Comparison of ENCODE assay signal across 33 cellular contexts in the genomic region with DNA sequence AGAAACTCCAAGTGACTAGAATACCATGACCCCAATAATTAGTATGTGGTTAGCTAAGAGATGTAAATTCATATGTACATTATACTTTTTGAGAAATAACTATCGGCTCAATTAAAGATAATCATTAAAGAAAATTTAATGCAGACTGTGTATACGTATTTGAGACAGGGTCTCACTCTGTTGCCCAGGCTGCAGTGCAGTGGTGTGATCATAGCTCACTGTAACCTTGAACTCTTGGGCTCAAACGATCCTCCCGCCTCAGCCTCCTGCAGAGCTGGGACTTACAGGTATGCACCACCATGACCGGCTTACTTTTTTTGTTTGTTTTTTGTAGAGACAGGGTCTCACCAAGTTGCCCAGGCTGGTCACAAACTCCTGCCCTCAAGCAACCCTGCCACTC. TPM values are rescaled to one million over a fixed set of nuclear protein-coding genes. Genes with fewer than 3 reads are reported as not detected.
"Had no signal": no experiment of that assay in that cellular context is flagged by ENCODE, and none has a peak within 500 bp of the region (broad histone marks: within the 10 kb centered on the region; RNA-seq: fewer than 3 reads in every experiment).

No MANE protein-coding gene starts in this region.

- H3K4me3 Mint-ChIP-seq: natural killer cell; nephron; neural progenitor cell; stimulated activated memory B cell treated with anti-CD40 and anti-IgM and Interleukin-4, amounts not matched to agents 10 μg/mL and 1 μg/mL and 100 μg/mL, for 72 hours; stimulated activated naive CD8-positive, alpha-beta T cell treated with anti-CD3 and anti-CD28 coated beads, Interleukin-15, amount 100 ng/mL, for 72 hours; type B pancreatic cell had no signal

- H3K36me3 Mint-ChIP-seq: natural killer cell; neural progenitor cell; stimulated activated memory B cell treated with anti-CD40 and anti-IgM and Interleukin-4, amounts not matched to agents 10 μg/mL and 1 μg/mL and 100 μg/mL, for 72 hours had no signal

- H3K27ac Mint-ChIP-seq: natural killer cell; nephron; neural progenitor cell; progenitor cell of endocrine pancreas; stimulated activated memory B cell treated with anti-CD40 and anti-IgM and Interleukin-4, amounts not matched to agents 10 μg/mL and 1 μg/mL and 100 μg/mL, for 72 hours; stimulated activated naive CD8-positive, alpha-beta T cell treated with anti-CD3 and anti-CD28 coated beads, Interleukin-15, amount 100 ng/mL, for 72 hours had no signal

- H3K27ac ChIP-seq: neural progenitor cell, ovary, parathyroid adenoma, psoas muscle, spleen, suprapubic skin, testis, tibial artery, transverse colon, upper lobe of right lung, uterus had no signal

- H3K9me3 ChIP-seq: ovary, psoas muscle, suprapubic skin, testis, transverse colon, uterus had no signal

- H3K4me1 Mint-ChIP-seq: natural killer cell, nephron, neural progenitor cell had no signal

- H2AFZ ChIP-seq: parathyroid adenoma had no signal

- H3K4me1 ChIP-seq: neural progenitor cell, parathyroid adenoma, psoas muscle, spleen, testis, tibial artery, upper lobe of right lung, uterus had no signal

- DNase-seq: natural killer cell; occipital lobe; ovary; posterior cingulate gyrus; psoas muscle; right cardiac atrium; spleen; stimulated activated CD4-positive, alpha-beta T cell treated with anti-CD3 and anti-CD28 coated beads, Interleukin-12 subunit alpha, Interleukin-12 subunit beta, amount 100 ng/mL, for 4 hours; stimulated activated CD4-positive, alpha-beta T cell treated with anti-CD3 and anti-CD28 coated beads, Interleukin-1b, Interleukin-23, amount 100 ng/mL, for 48 hours; stimulated activated CD4-positive, alpha-beta T cell treated with anti-CD3 and anti-CD28 coated beads, Interleukin-4, amount 100 ng/mL, for 1 hour; stimulated activated CD4-positive, alpha-beta T cell treated with anti-CD3 and anti-CD28 coated beads, Interleukin-4, amount 100 ng/mL, for 4 hours; stimulated activated CD8-positive, alpha-beta memory T cell treated with anti-CD3 and anti-CD28 coated beads, Interleukin-4, amount 100 ng/mL, for 48 hours; stimulated activated naive CD4-positive, alpha-beta T cell; stimulated activated naive CD8-positive, alpha-beta T cell treated with anti-CD3 and anti-CD28 coated beads, Interleukin-15, amount 100 ng/mL, for 72 hours; stimulated activated naive CD8-positive, alpha-beta T cell treated with anti-CD3 and anti-CD28 coated beads, Interleukin-15, Interleukin-2, amounts not matched to agents 100 U/mL and 50 U/mL, for 24 hours; substantia nigra; testis; tibial artery; transverse colon; upper lobe of right lung; uterus had no signal

- H3K4me3 ChIP-seq: neural progenitor cell, ovary, psoas muscle, skin epidermis, smooth muscle cell, spleen, suprapubic skin, testis, tibial artery, transverse colon, upper lobe of right lung, uterus had no signal

- ATAC-seq: natural killer cell; psoas muscle; right cardiac atrium; sciatic nerve; stimulated activated memory B cell treated with anti-CD40 and anti-IgM and Interleukin-4, amounts not matched to agents 10 μg/mL and 1 μg/mL and 100 μg/mL, for 72 hours; stimulated activated naive CD8-positive, alpha-beta T cell treated with anti-CD3 and anti-CD28 coated beads, Interleukin-15, amount 100 ng/mL, for 72 hours; stimulated activated naive CD8-positive, alpha-beta T cell treated with anti-CD3 and anti-CD28 coated beads, Interleukin-15, Interleukin-2, amounts not matched to agents 100 U/mL and 50 U/mL, for 24 hours; upper lobe of right lung had no signal

- H3K36me3 ChIP-seq: neural progenitor cell, ovary, spleen, suprapubic skin, tibial artery, transverse colon, upper lobe of right lung, uterus had no signal

- H3K4me2 ChIP-seq: neural progenitor cell, smooth muscle cell had no signal

- H3K79me2 ChIP-seq: parathyroid adenoma had no signal

- H3K27me3 ChIP-seq: neural progenitor cell, ovary, suprapubic skin, testis, transverse colon, upper lobe of right lung, uterus had no signal

RNA-seq across cellular contexts. Expression of gene CSTA, which starts 8.7 kb away (rescaled TPM):
- total RNA-seq: occipital lobe, progenitor cell of endocrine pancreas, renal cortical epithelial cell had no signal
- polyA plus RNA-seq: neural cell had no signal
